In the genomic region with DNA sequence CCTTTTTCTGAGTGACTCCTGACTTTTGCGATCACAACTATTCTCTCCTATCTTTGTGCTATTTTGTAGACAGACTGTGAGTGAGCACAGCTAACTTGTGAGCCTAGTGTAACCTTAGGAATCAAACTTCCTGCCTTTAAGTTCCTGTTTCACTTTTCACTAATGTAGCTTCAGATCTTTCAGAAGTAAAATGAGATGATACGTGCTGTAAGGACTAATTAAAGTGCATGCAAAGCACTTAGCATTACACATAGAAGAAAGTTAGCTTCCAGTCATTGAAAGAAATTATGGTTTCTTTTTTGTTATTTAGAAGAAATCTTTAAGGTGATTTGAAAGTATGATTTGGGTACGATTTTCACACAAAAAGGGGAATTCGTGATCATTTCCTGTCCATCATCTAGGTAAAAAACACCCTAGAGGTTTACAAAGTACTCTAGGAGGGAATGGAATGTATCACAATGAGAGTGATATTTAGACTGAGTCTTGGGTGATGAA, we compare ENCODE assay signal across 8 cellular contexts.
DNase-seq lines count a peak whose midpoint lies in the region; ATAC-seq and TF ChIP-seq lines count a peak whose summit lies in the region.

No MANE protein-coding gene starts in this region.

- H3K27me3 Mint-ChIP-seq in CD8-positive, alpha-beta T cell (ENCODE audit: low read depth): no peaks in the 10 kb centered on the region
- no peaks in the 10 kb centered on the region for H3K27me3 Mint-ChIP-seq in activated naive CD8-positive, alpha-beta T cell treated with anti-CD3 and anti-CD28 coated beads, Interleukin-2, amount 50 U/mL, for 24 hours

- H3K36me3 ChIP-seq in CD8-positive, alpha-beta T cell (ENCODE audit: insufficient read depth, low read length): no peaks in the 10 kb centered on the region

- peak overlapping the region; percentile 6 for H3K27ac ChIP-seq in CD8-positive, alpha-beta T cell (ENCODE audit: low read depth, low read length)

- intact Hi-C loops in CD8-positive, alpha-beta T cell (cut with DNase I, micrococcal nuclease): loop anchor here in 1 of 2 experiments (2.0 to 5.0 kb wide), 3 partner anchors 48 to 243 kb away; partner anchors contain the start of genes FAM174A and ST8SIA4

- CTCF ChIA-PET in CD8-positive, alpha-beta T cell (lab: Charles Lee): interaction anchor here (0.7 kb wide), 1 partner anchor 74 kb away, joined by 3 read pairs; no protein-coding TSS in a partner anchor

- H3K4me3 ChIP-seq in CD8-positive, alpha-beta T cell (ENCODE audit: low read depth, low read length): peak overlapping the region; percentile 39

- H3K36me3 Mint-ChIP-seq in CD8-positive, alpha-beta T cell: peaks cover 4% of the 10 kb centered on the region
- H3K36me3 Mint-ChIP-seq in activated naive CD8-positive, alpha-beta T cell treated with anti-CD3 and anti-CD28 coated beads, Interleukin-2, amount 50 U/mL, for 24 hours (ENCODE audit: low read depth): no peaks in the 10 kb centered on the region

- H3K27me3 ChIP-seq in CD8-positive, alpha-beta T cell (ENCODE audit: insufficient read depth, low read length): no peaks in the 10 kb centered on the region

- peak overlapping the region; percentile 93 for H3K27ac Mint-ChIP-seq in CD8-positive, alpha-beta T cell
- H3K27ac Mint-ChIP-seq in activated naive CD8-positive, alpha-beta T cell treated with anti-CD3 and anti-CD28 coated beads, Interleukin-2, amount 50 U/mL, for 24 hours: peak overlapping the region; percentile 96

- H3K4me3 Mint-ChIP-seq in CD8-positive, alpha-beta T cell: peak overlapping the region; percentile 84
- H3K4me3 Mint-ChIP-seq in activated naive CD8-positive, alpha-beta T cell treated with anti-CD3 and anti-CD28 coated beads, Interleukin-2, amount 50 U/mL, for 24 hours: peak overlapping the region; percentile 73

- no peaks in the 10 kb centered on the region for H3K9me3 Mint-ChIP-seq in CD8-positive, alpha-beta T cell
- H3K9me3 Mint-ChIP-seq in activated naive CD8-positive, alpha-beta T cell treated with anti-CD3 and anti-CD28 coated beads, Interleukin-2, amount 50 U/mL, for 24 hours: peaks cover 5% of the 10 kb centered on the region

- no peak for TF ChIP-seq CTCF in CD8-positive, alpha-beta T cell (IDR thresholded peaks at IDR 0.05)

- no peak for DNase-seq in CD8-positive, alpha-beta T cell
- no peak for DNase-seq in activated naive CD8-positive, alpha-beta T cell treated with anti-CD3 and anti-CD28 coated beads, Interleukin-2, amount 50 U/mL, for 24 hours
- DNase-seq in anterior cingulate cortex (lab: John Stamatoyannopoulos, UW) (no peak), SHP77 treated with DMSO at 0.1 percent for 48 hours (lab: John Stamatoyannopoulos, UW) (no peak), DMS79 treated with DMSO at 0.1 percent for 48 hours (lab: John Stamatoyannopoulos, UW) (no peak), NCI-H1694 treated with DMSO at 0.1 percent for 48 hours (lab: John Stamatoyannopoulos, UW) (no peak)

- POLR2A ChIA-PET in CD8-positive, alpha-beta T cell (lab: Charles Lee): interaction anchor here (1.2 kb wide), 1 partner anchor 123 kb away, joined by 10 read pairs; the partner anchor contains the start of gene ST8SIA4

- peaks cover 18% of the 10 kb centered on the region for H3K4me1 ChIP-seq in CD8-positive, alpha-beta T cell (ENCODE audit: insufficient read depth, low read length)

- peak; percentile 72 for ATAC-seq in CD8-positive, alpha-beta T cell
- peak; percentile 73 for ATAC-seq in GM19452 (IDR thresholded peaks at IDR 0.05; ENCODE audit: unreplicated experiment)
- peak; percentile 83 for ATAC-seq in HG03439 (IDR thresholded peaks at IDR 0.05; ENCODE audit: unreplicated experiment)
- peak; percentile 80 for ATAC-seq in activated naive CD8-positive, alpha-beta T cell treated with anti-CD3 and anti-CD28 coated beads, Interleukin-2, amount 50 U/mL, for 24 hours

- H3K9me3 ChIP-seq in CD8-positive, alpha-beta T cell (ENCODE audit: low read length): no peaks in the 10 kb centered on the region

- H3K4me1 Mint-ChIP-seq in CD8-positive, alpha-beta T cell (ENCODE audit: low read depth): peaks cover 27% of the 10 kb centered on the region
- H3K4me1 Mint-ChIP-seq in activated naive CD8-positive, alpha-beta T cell treated with anti-CD3 and anti-CD28 coated beads, Interleukin-2, amount 50 U/mL, for 24 hours: peaks cover 48% of the 10 kb centered on the region
